7 cellular contexts compared by ENCODE assay signal in the genomic region with DNA sequence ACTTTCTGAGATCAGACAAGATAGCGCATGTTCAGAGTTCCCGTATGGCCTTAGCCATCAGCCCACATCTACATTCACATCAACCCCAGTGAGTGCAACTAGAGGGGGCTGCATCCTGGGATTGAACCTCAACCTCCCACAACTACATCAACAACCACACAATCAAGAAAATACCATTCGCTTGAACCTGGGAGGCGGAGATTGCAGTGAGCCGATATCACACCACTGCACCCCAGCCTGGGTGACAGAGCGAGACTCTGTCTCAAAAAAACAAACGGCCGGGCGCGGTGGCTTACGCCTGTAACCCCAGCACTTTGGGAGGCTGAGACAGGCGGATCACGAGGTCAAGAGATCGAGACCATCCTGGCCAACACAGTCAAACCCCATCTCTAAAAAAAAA. TPM values are rescaled to one million over a fixed set of nuclear protein-coding genes. Genes with fewer than 3 reads are reported as not detected.
"Had no signal": no experiment of that assay in that cellular context is flagged by ENCODE, and none has a peak within 500 bp of the region (broad histone marks: within the 10 kb centered on the region; RNA-seq: fewer than 3 reads in every experiment).

No MANE protein-coding gene starts in this region.

RNA-seq across cellular contexts. Expression of a gene that starts 31.8 kb away (rescaled TPM):
- total RNA-seq: dermis microvascular lymphatic vessel endothelial cell, endodermal cell had no signal

RNA-seq across cellular contexts. Expression of a gene that starts 50.4 kb away (rescaled TPM):
- total RNA-seq: dermis blood vessel endothelial cell, dermis microvascular lymphatic vessel endothelial cell, endothelial cell of umbilical vein, fibroblast of villous mesenchyme, foreskin keratinocyte had no signal
- polyA plus RNA-seq: endothelial cell of umbilical vein, fibroblast of lung, foreskin keratinocyte had no signal
